ENCODE assay signal across 8 cellular contexts in the genomic region with DNA sequence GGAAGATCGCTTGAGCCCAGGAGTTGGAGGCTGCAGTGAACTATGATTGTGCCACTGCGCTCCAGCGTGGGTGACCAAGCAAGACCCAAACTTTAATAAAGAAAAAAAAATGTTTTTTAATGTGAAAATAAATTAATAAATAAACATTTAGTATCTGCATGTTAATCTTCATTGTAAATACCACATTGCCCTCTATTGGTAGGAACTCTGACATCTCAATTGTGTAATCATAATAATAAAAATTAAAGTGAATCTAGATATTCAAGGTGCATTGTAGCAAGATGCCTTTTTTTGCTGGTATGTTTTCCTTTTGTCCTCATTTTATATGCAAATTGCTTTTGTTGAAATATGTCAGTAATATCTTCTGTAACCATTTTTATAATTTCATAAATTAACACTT.
A peak's percentile ranks its signal among the peaks of the same experiment; 100 is the strongest.
DNase-seq lines count a peak whose midpoint lies in the region; ATAC-seq and TF ChIP-seq lines count a peak whose summit lies in the region.

No MANE protein-coding gene starts in this region.

- no peak overlapping the region for H3K4me3 Mint-ChIP-seq in activated CD8-positive, alpha-beta T cell treated with anti-CD3 and anti-CD28 coated beads for 36 hours
- H3K4me3 Mint-ChIP-seq in activated CD8-positive, alpha-beta T cell treated with anti-CD3 and anti-CD28 coated beads, Interleukin-2, amount 10 ng/mL, durations not matched to agents 7 days and 5 days, result no peak overlapping the region
- no peak overlapping the region for H3K4me3 Mint-ChIP-seq in activated CD8-positive, alpha-beta memory T cell treated with anti-CD3 and anti-CD28 coated beads, Interleukin-2, amount 10 ng/mL, durations not matched to agents 7 days and 5 days
- H3K4me3 Mint-ChIP-seq in stimulated activated memory B cell treated with anti-CD40 and anti-IgM and Interleukin-4, amounts not matched to agents 10 μg/mL and 1 μg/mL and 100 μg/mL, for 72 hours, result no peak overlapping the region
- no peak overlapping the region for H3K4me3 Mint-ChIP-seq in effector memory CD8-positive, alpha-beta T cell

- H3K36me3 Mint-ChIP-seq in activated CD8-positive, alpha-beta T cell treated with anti-CD3 and anti-CD28 coated beads for 36 hours (ENCODE audit: low read depth), result peaks cover 12% of the 10 kb centered on the region
- H3K36me3 Mint-ChIP-seq in activated CD8-positive, alpha-beta T cell treated with anti-CD3 and anti-CD28 coated beads, Interleukin-2, amount 10 ng/mL, durations not matched to agents 7 days and 5 days (ENCODE audit: low read depth), result peaks cover 20% of the 10 kb centered on the region
- H3K36me3 Mint-ChIP-seq in activated CD8-positive, alpha-beta memory T cell treated with anti-CD3 and anti-CD28 coated beads, Interleukin-2, amount 10 ng/mL, durations not matched to agents 7 days and 5 days, result peaks cover 12% of the 10 kb centered on the region
- H3K36me3 Mint-ChIP-seq in stimulated activated memory B cell treated with anti-CD40 and anti-IgM and Interleukin-4, amounts not matched to agents 10 μg/mL and 1 μg/mL and 100 μg/mL, for 72 hours, result peaks cover 36% of the 10 kb centered on the region
- peaks cover 38% of the 10 kb centered on the region for H3K36me3 Mint-ChIP-seq in effector memory CD8-positive, alpha-beta T cell (ENCODE audit: insufficient read depth)

- no peak for TF ChIP-seq EP300 in upper lobe of left lung (IDR thresholded peaks at IDR 0.05)

- WGBS in upper lobe of left lung, 2 donors, result 85 to 91% methylated on average over 3 of the region's 3 CpGs

- peaks cover 0 to 27% (median 7%) of the 10 kb centered on the region in 4 donors for H3K36me3 ChIP-seq in upper lobe of left lung

- H3K27ac ChIP-seq in upper lobe of left lung, result no peak overlapping the region

- H3K9me3 ChIP-seq in upper lobe of left lung, result no peaks in the 10 kb centered on the region

- TF ChIP-seq POLR2A in upper lobe of left lung (IDR thresholded peaks at IDR 0.05), result no peak

- H3K4me1 Mint-ChIP-seq in activated CD8-positive, alpha-beta T cell treated with anti-CD3 and anti-CD28 coated beads for 36 hours (ENCODE audit: low read depth), result peaks cover 22% of the 10 kb centered on the region
- H3K4me1 Mint-ChIP-seq in activated CD8-positive, alpha-beta T cell treated with anti-CD3 and anti-CD28 coated beads, Interleukin-2, amount 10 ng/mL, durations not matched to agents 7 days and 5 days (ENCODE audit: low read depth), result peaks cover 23% of the 10 kb centered on the region
- peaks cover 5% of the 10 kb centered on the region for H3K4me1 Mint-ChIP-seq in activated CD8-positive, alpha-beta memory T cell treated with anti-CD3 and anti-CD28 coated beads, Interleukin-2, amount 10 ng/mL, durations not matched to agents 7 days and 5 days
- H3K4me1 Mint-ChIP-seq in stimulated activated memory B cell treated with anti-CD40 and anti-IgM and Interleukin-4, amounts not matched to agents 10 μg/mL and 1 μg/mL and 100 μg/mL, for 72 hours, result no peaks in the 10 kb centered on the region
- no peaks in the 10 kb centered on the region for H3K4me1 Mint-ChIP-seq in effector memory CD8-positive, alpha-beta T cell (ENCODE audit: low read depth in 2 of 2)

- no peak for DNase-seq in activated CD8-positive, alpha-beta T cell treated with anti-CD3 and anti-CD28 coated beads for 36 hours
- DNase-seq in activated CD8-positive, alpha-beta T cell treated with anti-CD3 and anti-CD28 coated beads, Interleukin-2, amount 10 ng/mL, durations not matched to agents 7 days and 5 days, result no peak
- DNase-seq in RPMI7951 (ENCODE audit: low read depth), result peak; percentile 56
- peak; percentile 67 for DNase-seq in fibroblast of villous mesenchyme (ENCODE audit: low read depth)
- DNase-seq in upper lobe of left lung, result no peak
- DNase-seq in activated CD8-positive, alpha-beta memory T cell treated with anti-CD3 and anti-CD28 coated beads, Interleukin-2, amount 10 ng/mL, durations not matched to agents 7 days and 5 days, result no peak
- no peak for DNase-seq in effector memory CD8-positive, alpha-beta T cell

- no peak for ATAC-seq in activated CD8-positive, alpha-beta T cell treated with anti-CD3 and anti-CD28 coated beads for 36 hours
- no peak for ATAC-seq in activated CD8-positive, alpha-beta T cell treated with anti-CD3 and anti-CD28 coated beads, Interleukin-2, amount 10 ng/mL, durations not matched to agents 7 days and 5 days
- no peak for ATAC-seq in upper lobe of left lung (ENCODE audit: low FRiP score in 2 of 2)
- ATAC-seq in activated CD8-positive, alpha-beta memory T cell treated with anti-CD3 and anti-CD28 coated beads, Interleukin-2, amount 10 ng/mL, durations not matched to agents 7 days and 5 days, result no peak
- no peak for ATAC-seq in stimulated activated memory B cell treated with anti-CD40 and anti-IgM and Interleukin-4, amounts not matched to agents 10 μg/mL and 1 μg/mL and 100 μg/mL, for 72 hours
- ATAC-seq in effector memory CD8-positive, alpha-beta T cell (replicated peaks), result no peak

- H3K4me1 ChIP-seq in upper lobe of left lung, result no peaks in the 10 kb centered on the region

- peak; percentile 24 for TF ChIP-seq CTCF in activated CD8-positive, alpha-beta T cell treated with anti-CD3 and anti-CD28 coated beads for 36 hours (IDR thresholded peaks at IDR 0.05)
- TF ChIP-seq CTCF in fibroblast of villous mesenchyme (IDR thresholded peaks at IDR 0.05; ENCODE audit: insufficient read depth, low read depth, low read length), result peak; percentile 38
- peak in 4 of 6 experiments; percentile 22 to 48 (median 36) for TF ChIP-seq CTCF in upper lobe of left lung (IDR thresholded peaks at IDR 0.05)

- no peaks in the 10 kb centered on the region for H3K27me3 Mint-ChIP-seq in activated CD8-positive, alpha-beta T cell treated with anti-CD3 and anti-CD28 coated beads for 36 hours
- H3K27me3 Mint-ChIP-seq in activated CD8-positive, alpha-beta T cell treated with anti-CD3 and anti-CD28 coated beads, Interleukin-2, amount 10 ng/mL, durations not matched to agents 7 days and 5 days (ENCODE audit: low read depth), result no peaks in the 10 kb centered on the region
- no peaks in the 10 kb centered on the region for H3K27me3 Mint-ChIP-seq in activated CD8-positive, alpha-beta memory T cell treated with anti-CD3 and anti-CD28 coated beads, Interleukin-2, amount 10 ng/mL, durations not matched to agents 7 days and 5 days
- H3K27me3 Mint-ChIP-seq in stimulated activated memory B cell treated with anti-CD40 and anti-IgM and Interleukin-4, amounts not matched to agents 10 μg/mL and 1 μg/mL and 100 μg/mL, for 72 hours, result no peaks in the 10 kb centered on the region
- H3K27me3 Mint-ChIP-seq in effector memory CD8-positive, alpha-beta T cell, result no peaks in the 10 kb centered on the region

- intact Hi-C loops in activated CD8-positive, alpha-beta T cell treated with anti-CD3 and anti-CD28 coated beads for 36 hours (cut with micrococcal nuclease), result loop anchor here (5.0 kb wide), 1 partner anchor 457 kb away; no protein-coding TSS in a partner anchor

- H3K4me3 ChIP-seq in fibroblast of villous mesenchyme (ENCODE audit: low read depth, low read length) (no peak overlapping the region), upper lobe of left lung (no peak overlapping the region)

- POLR2A ChIA-PET in activated CD8-positive, alpha-beta T cell treated with anti-CD3 and anti-CD28 coated beads for 36 hours (lab: Charles Lee), result no interaction called here
- POLR2A ChIA-PET in activated CD8-positive, alpha-beta T cell treated with anti-CD3 and anti-CD28 coated beads, Interleukin-2, amount 10 ng/mL, durations not matched to agents 7 days and 5 days (lab: Charles Lee), result no interaction called here

- CTCF ChIA-PET in activated CD8-positive, alpha-beta T cell treated with anti-CD3 and anti-CD28 coated beads for 36 hours (lab: Charles Lee), result interaction anchor here (0.9 to 1.5 kb wide), 3 partner anchors 8 to 459 kb away, joined by 3 to 5 read pairs (median 4); no protein-coding TSS in a partner anchor
- CTCF ChIA-PET in activated CD8-positive, alpha-beta T cell treated with anti-CD3 and anti-CD28 coated beads, Interleukin-2, amount 10 ng/mL, durations not matched to agents 7 days and 5 days (lab: Charles Lee), result interaction anchor here (1.2 to 5.2 kb wide), 8 partner anchors 8 to 463 kb away, joined by 3 to 33 read pairs (median 10); a partner anchor contains a TSS
- CTCF ChIA-PET in activated CD8-positive, alpha-beta memory T cell treated with anti-CD3 and anti-CD28 coated beads, Interleukin-2, amount 10 ng/mL, durations not matched to agents 7 days and 5 days (lab: Charles Lee), result interaction anchor here (0.7 to 3.6 kb wide), 8 partner anchors 9 to 461 kb away, joined by 3 to 15 read pairs (median 4); no protein-coding TSS in a partner anchor

- no peaks in the 10 kb centered on the region for H3K27me3 ChIP-seq in upper lobe of left lung

- H3K9me3 Mint-ChIP-seq in activated CD8-positive, alpha-beta T cell treated with anti-CD3 and anti-CD28 coated beads for 36 hours, result no peaks in the 10 kb centered on the region
- no peaks in the 10 kb centered on the region for H3K9me3 Mint-ChIP-seq in activated CD8-positive, alpha-beta T cell treated with anti-CD3 and anti-CD28 coated beads, Interleukin-2, amount 10 ng/mL, durations not matched to agents 7 days and 5 days (ENCODE audit: insufficient read depth)
- H3K9me3 Mint-ChIP-seq in activated CD8-positive, alpha-beta memory T cell treated with anti-CD3 and anti-CD28 coated beads, Interleukin-2, amount 10 ng/mL, durations not matched to agents 7 days and 5 days (ENCODE audit: low read depth), result no peaks in the 10 kb centered on the region
- no peaks in the 10 kb centered on the region for H3K9me3 Mint-ChIP-seq in stimulated activated memory B cell treated with anti-CD40 and anti-IgM and Interleukin-4, amounts not matched to agents 10 μg/mL and 1 μg/mL and 100 μg/mL, for 72 hours
- H3K9me3 Mint-ChIP-seq in effector memory CD8-positive, alpha-beta T cell, result no peaks in the 10 kb centered on the region

- H3K27ac Mint-ChIP-seq in activated CD8-positive, alpha-beta T cell treated with anti-CD3 and anti-CD28 coated beads for 36 hours, result no peak overlapping the region
- no peak overlapping the region for H3K27ac Mint-ChIP-seq in activated CD8-positive, alpha-beta T cell treated with anti-CD3 and anti-CD28 coated beads, Interleukin-2, amount 10 ng/mL, durations not matched to agents 7 days and 5 days
- H3K27ac Mint-ChIP-seq in activated CD8-positive, alpha-beta memory T cell treated with anti-CD3 and anti-CD28 coated beads, Interleukin-2, amount 10 ng/mL, durations not matched to agents 7 days and 5 days, result no peak overlapping the region
- H3K27ac Mint-ChIP-seq in stimulated activated memory B cell treated with anti-CD40 and anti-IgM and Interleukin-4, amounts not matched to agents 10 μg/mL and 1 μg/mL and 100 μg/mL, for 72 hours, result no peak overlapping the region
- no peak overlapping the region for H3K27ac Mint-ChIP-seq in effector memory CD8-positive, alpha-beta T cell

Comparison
In these comparisons a context has a peak if more than half of its experiments do, and no peak if none do; other contexts are left out.
1. DNase-seq: peak in RPMI7951 (single experiment) and fibroblast of villous mesenchyme (single experiment); none in activated CD8-positive, alpha-beta T cell treated with anti-CD3 and anti-CD28 coated beads for 36 hours (single experiment), activated CD8-positive, alpha-beta T cell treated with anti-CD3 and anti-CD28 coated beads, Interleukin-2, amount 10 ng/mL, durations not matched to agents 7 days and 5 days (single experiment), upper lobe of left lung (0 of 2), activated CD8-positive, alpha-beta memory T cell treated with anti-CD3 and anti-CD28 coated beads, Interleukin-2, amount 10 ng/mL, durations not matched to agents 7 days and 5 days (single experiment) and effector memory CD8-positive, alpha-beta T cell (0 of 3).
2. Peak in every context shown above with its lines, with median percentiles within 50 percentile points of each other: CTCF ChIP-seq.